4 cellular contexts compared by ENCODE assay signal in genomic region chr9:68304212-68304611, GRCh38. TPM values are rescaled to one million over a fixed set of nuclear protein-coding genes. Genes with fewer than 3 reads are reported as not detected.
"Had no signal": no experiment of that assay in that cellular context is flagged by ENCODE, and none has a peak within 500 bp of the region (broad histone marks: within the 10 kb centered on the region; RNA-seq: fewer than 3 reads in every experiment).

No MANE protein-coding gene starts in this region.

RNA-seq across cellular contexts. Expression of gene FOXD4L3, which starts 1.5 kb away (rescaled TPM):
- total RNA-seq: LHCN-M2, M059J, NCI-H460 had no signal

RNA-seq across cellular contexts. Expression of gene PGM5, which starts 52.2 kb away (rescaled TPM):
- total RNA-seq: LHCN-M2, MCF 10A had no signal
